ENCODE assay signal across 17 cellular contexts in the genomic region with DNA sequence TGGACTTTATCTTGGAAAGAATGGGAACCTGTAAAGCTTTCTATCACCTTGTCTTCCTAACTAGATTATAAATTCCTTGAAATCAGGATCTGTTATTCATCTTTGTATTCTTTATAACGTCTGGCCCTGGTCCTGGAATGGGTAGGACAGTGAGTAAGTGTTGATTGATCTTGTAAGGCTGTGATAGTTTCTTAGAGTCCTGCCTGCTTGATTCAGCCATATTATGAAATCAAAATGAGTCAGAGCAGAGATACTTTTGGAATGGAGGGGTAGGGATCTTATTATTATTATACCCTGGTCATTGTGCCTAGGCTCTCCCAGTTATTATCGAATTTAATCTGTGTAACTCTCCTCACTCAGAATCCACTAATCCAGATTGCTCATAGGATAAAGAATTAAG.
DNase-seq lines count a peak whose midpoint lies in the region; TF ChIP-seq lines count a peak whose summit lies in the region.
"Had no signal": no experiment of that assay in that cellular context is flagged by ENCODE, and none has a peak within 500 bp of the region (broad histone marks: within the 10 kb centered on the region; RNA-seq: fewer than 3 reads in every experiment).

No MANE protein-coding gene starts in this region.

- CTCF ChIA-PET in RWPE1 (lab: Yijun Ruan, JAX) = no interaction called here

- no peaks in the 10 kb centered on the region for H3K27me3 ChIP-seq in ascending aorta
- H3K27me3 ChIP-seq: dorsolateral prefrontal cortex, sigmoid colon, SJCRH30 had no signal

- TF ChIP-seq CTCF in RWPE1 (conservative IDR thresholded peaks at IDR 0.05; ENCODE audit: low read depth) (no peak), fibroblast of pulmonary artery (IDR thresholded peaks at IDR 0.05; ENCODE audit: low read length, missing control alignments) (no peak), ascending aorta (IDR thresholded peaks at IDR 0.05) (no peak)

- POLR2A ChIA-PET in RWPE1 (lab: Yijun Ruan, JAX; ENCODE audit: low non-redundant PET) = no interaction called here

- no peak overlapping the region for H3K4me3 ChIP-seq in fibroblast of pulmonary artery (replicated peaks; ENCODE audit: low read depth, low read length)
- no peak overlapping the region for H3K4me3 ChIP-seq in skeletal muscle cell (ENCODE audit: low read depth, low read length)
- no peak overlapping the region for H3K4me3 ChIP-seq in ascending aorta
- H3K4me3 ChIP-seq: dorsolateral prefrontal cortex, sigmoid colon, SJCRH30 had no signal

- no peaks in the 10 kb centered on the region for H3K36me3 ChIP-seq in ascending aorta
- H3K36me3 ChIP-seq: sigmoid colon, SJCRH30 had no signal

- H3K27ac ChIP-seq in RWPE1 (peak overlapping the region; percentile 28; the same call in 1 of the 2 replicates), ascending aorta (peak overlapping the region in 1 of 2 donors; percentile 28)
- H3K27ac ChIP-seq: dorsolateral prefrontal cortex, SJCRH30 had no signal

- peak; percentile 89 for DNase-seq in HCEC 1CT
- DNase-seq in RWPE1 (ENCODE audit: low spot score) = peak; percentile 78
- peak; percentile 77 for DNase-seq in fibroblast of pulmonary artery (ENCODE audit: low read depth)
- DNase-seq in skeletal muscle cell (ENCODE audit: low read depth) = peak; percentile 59
- no peak for DNase-seq in NCI-H2196 (lab: John Stamatoyannopoulos, UW; ENCODE audit: unreplicated experiment)
- no peak for DNase-seq in cerebellar cortex (ENCODE audit: low spot score)
- no peak for DNase-seq in ascending aorta (ENCODE audit: low spot score in 2 of 2)
- DNase-seq: activated naive CD8-positive, alpha-beta T cell treated with anti-CD3 and anti-CD28 coated beads for 36 hours; CD4-positive, alpha-beta memory T cell; dorsolateral prefrontal cortex; glutamatergic neuron; NCI-H1105; NCI-H524 treated with DMSO at 0.1 percent for 48 hours; nephron progenitor cell; sigmoid colon; SJCRH30; substantia nigra had no signal

- H3K4me1 ChIP-seq in ascending aorta = peaks cover 3 to 22% of the 10 kb centered on the region in 2 donors

- no peaks in the 10 kb centered on the region for H3K9me3 ChIP-seq in ascending aorta
- H3K9me3 ChIP-seq: sigmoid colon had no signal

- intact Hi-C loops in ascending aorta (cut with DNase I) = no loop called here

Comparison
In these comparisons a context has a peak if more than half of its experiments do, and no peak if none do; other contexts are left out.
1. DNase-seq: peak in HCEC 1CT (single experiment), RWPE1 (single experiment), fibroblast of pulmonary artery (single experiment) and skeletal muscle cell (single experiment); none in NCI-H2196 (single experiment), cerebellar cortex (single experiment) and ascending aorta (0 of 2).